ENCODE assay signal across 1 cellular context in the genomic region with DNA sequence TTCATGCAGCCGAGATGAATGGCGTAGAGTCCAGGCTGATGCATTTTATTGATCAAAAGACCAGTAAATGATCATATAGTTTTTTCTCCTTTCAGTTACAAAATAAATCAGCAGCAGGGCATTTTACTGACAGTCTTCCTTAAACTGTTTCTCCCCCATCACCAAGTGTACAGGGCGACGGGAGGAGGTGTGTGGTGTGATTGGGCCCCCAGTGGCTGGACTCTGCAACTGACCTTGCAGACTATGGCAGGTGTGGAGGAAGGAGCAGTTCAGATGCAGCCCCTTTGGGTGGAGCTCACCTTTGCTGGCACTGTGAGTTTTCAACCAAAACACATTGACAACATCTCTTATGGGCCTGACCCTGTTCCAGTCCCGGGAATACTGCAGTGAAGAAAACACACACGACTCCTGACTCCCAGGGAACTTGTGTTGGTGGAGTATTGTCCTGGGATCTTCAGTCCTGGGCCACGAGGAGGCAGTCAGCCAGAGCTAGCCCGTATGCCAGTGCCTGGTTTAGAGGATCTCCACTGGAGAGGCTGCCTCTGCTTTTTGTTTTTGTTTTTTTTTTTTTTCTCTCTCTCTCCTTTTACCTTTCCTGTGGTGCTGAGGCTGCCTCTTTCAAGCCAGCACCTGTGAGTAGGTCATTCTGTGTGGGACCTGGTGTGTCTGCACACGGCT.
TF ChIP-seq lines count a peak whose summit lies in the region.

No MANE protein-coding gene starts in this region.

TF ChIP-seq in HepG2, 621 proteins besides CTCF, POLR2A, EP300 and RAD21:
- TF ChIP-seq SRF (IDR thresholded peaks at IDR 0.05; ENCODE audit: low read depth, low read length): no peak
- TF ChIP-seq ZIK1 (CRISPR knock-in tag; IDR thresholded peaks at IDR 0.05; ENCODE audit: borderline replicate concordance, low read depth): no peak
- no peak for TF ChIP-seq EEA1 (CRISPR knock-in tag; IDR thresholded peaks at IDR 0.05; ENCODE audit: borderline replicate concordance)
- TF ChIP-seq MEF2D (CRISPR knock-in tag; IDR thresholded peaks at IDR 0.05): no peak
- peak; percentile 33; the same call in 1 of the 2 replicates for TF ChIP-seq TGIF2 (CRISPR knock-in tag; IDR thresholded peaks at IDR 0.05)
- no peak for TF ChIP-seq ZMYM4 (CRISPR knock-in tag; IDR thresholded peaks at IDR 0.05)
- TF ChIP-seq, protein P1, sequence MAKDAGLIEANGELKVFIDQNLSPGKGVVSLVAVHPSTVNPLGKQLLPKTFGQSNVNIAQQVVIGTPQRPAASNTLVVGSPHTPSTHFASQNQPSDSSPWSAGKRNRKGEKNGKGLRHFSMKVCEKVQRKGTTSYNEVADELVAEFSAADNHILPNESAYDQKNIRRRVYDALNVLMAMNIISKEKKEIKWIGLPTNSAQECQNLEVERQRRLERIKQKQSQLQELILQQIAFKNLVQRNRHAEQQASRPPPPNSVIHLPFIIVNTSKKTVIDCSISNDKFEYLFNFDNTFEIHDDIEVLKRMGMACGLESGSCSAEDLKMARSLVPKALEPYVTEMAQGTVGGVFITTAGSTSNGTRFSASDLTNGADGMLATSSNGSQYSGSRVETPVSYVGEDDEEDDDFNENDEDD (CRISPR knock-in tag; IDR thresholded peaks at IDR 0.05; ENCODE audit: borderline replicate concordance): no peak
- TF ChIP-seq, protein P2, sequence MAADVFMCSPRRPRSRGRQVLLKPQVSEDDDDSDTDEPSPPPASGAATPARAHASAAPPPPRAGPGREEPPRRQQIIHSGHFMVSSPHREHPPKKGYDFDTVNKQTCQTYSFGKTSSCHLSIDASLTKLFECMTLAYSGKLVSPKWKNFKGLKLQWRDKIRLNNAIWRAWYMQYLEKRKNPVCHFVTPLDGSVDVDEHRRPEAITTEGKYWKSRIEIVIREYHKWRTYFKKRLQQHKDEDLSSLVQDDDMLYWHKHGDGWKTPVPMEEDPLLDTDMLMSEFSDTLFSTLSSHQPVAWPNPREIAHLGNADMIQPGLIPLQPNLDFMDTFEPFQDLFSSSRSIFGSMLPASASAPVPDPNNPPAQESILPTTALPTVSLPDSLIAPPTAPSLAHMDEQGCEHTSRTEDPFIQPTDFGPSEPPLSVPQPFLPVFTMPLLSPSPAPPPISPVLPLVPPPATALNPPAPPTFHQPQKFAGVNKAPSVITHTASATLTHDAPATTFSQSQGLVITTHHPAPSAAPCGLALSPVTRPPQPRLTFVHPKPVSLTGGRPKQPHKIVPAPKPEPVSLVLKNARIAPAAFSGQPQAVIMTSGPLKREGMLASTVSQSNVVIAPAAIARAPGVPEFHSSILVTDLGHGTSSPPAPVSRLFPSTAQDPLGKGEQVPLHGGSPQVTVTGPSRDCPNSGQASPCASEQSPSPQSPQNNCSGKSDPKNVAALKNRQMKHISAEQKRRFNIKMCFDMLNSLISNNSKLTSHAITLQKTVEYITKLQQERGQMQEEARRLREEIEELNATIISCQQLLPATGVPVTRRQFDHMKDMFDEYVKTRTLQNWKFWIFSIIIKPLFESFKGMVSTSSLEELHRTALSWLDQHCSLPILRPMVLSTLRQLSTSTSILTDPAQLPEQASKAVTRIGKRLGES (CRISPR knock-in tag; IDR thresholded peaks at IDR 0.05; ENCODE audit: borderline replicate concordance): no peak
- 0 out of 2 replicates have a peak, but pooled peaks have one; percentile 37 for TF ChIP-seq ZBTB7B (CRISPR knock-in tag; IDR thresholded peaks at IDR 0.05)
- no peak for TF ChIP-seq SMAD3 (CRISPR knock-in tag; IDR thresholded peaks at IDR 0.05)
- TF ChIP-seq ZNF788 (CRISPR knock-in tag; IDR thresholded peaks at IDR 0.05; ENCODE audit: borderline replicate concordance): peak; percentile 35; the same call in 1 of the 2 replicates
- peak; percentile 16 for TF ChIP-seq ASH2L (IDR thresholded peaks at IDR 0.05; ENCODE audit: insufficient read length, low read depth, low read length)
- TF ChIP-seq THYN1 (CRISPR knock-in tag; IDR thresholded peaks at IDR 0.05; ENCODE audit: borderline replicate concordance, low read depth): no peak
- peak; percentile 56 for TF ChIP-seq STAG1 (CRISPR knock-in tag; IDR thresholded peaks at IDR 0.05)
- no peak for TF ChIP-seq ZNF292 (CRISPR knock-in tag; IDR thresholded peaks at IDR 0.05; ENCODE audit: borderline replicate concordance, low read depth)
- no peak for TF ChIP-seq IRX3 (CRISPR knock-in tag; IDR thresholded peaks at IDR 0.05; ENCODE audit: borderline replicate concordance, low read depth)
- no peak for TF ChIP-seq ZKSCAN5 (CRISPR knock-in tag; IDR thresholded peaks at IDR 0.05)
- TF ChIP-seq ZNF747 (CRISPR knock-in tag; IDR thresholded peaks at IDR 0.05; ENCODE audit: borderline replicate concordance): 0 out of 2 replicates have a peak, but pooled peaks have one; percentile 26
- TF ChIP-seq, protein P3, sequence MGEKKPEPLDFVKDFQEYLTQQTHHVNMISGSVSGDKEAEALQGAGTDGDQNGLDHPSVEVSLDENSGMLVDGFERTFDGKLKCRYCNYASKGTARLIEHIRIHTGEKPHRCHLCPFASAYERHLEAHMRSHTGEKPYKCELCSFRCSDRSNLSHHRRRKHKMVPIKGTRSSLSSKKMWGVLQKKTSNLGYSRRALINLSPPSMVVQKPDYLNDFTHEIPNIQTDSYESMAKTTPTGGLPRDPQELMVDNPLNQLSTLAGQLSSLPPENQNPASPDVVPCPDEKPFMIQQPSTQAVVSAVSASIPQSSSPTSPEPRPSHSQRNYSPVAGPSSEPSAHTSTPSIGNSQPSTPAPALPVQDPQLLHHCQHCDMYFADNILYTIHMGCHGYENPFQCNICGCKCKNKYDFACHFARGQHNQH (CRISPR knock-in tag; IDR thresholded peaks at IDR 0.05): no peak
- TF ChIP-seq TEAD3 (CRISPR knock-in tag; optimal IDR thresholded peaks at IDR 0.05; ENCODE audit: borderline replicate concordance): peak; percentile 66
- TF ChIP-seq HNRNPL (IDR thresholded peaks at IDR 0.05; ENCODE audit: low read depth, low read length): no peak
- TF ChIP-seq, protein P4, sequence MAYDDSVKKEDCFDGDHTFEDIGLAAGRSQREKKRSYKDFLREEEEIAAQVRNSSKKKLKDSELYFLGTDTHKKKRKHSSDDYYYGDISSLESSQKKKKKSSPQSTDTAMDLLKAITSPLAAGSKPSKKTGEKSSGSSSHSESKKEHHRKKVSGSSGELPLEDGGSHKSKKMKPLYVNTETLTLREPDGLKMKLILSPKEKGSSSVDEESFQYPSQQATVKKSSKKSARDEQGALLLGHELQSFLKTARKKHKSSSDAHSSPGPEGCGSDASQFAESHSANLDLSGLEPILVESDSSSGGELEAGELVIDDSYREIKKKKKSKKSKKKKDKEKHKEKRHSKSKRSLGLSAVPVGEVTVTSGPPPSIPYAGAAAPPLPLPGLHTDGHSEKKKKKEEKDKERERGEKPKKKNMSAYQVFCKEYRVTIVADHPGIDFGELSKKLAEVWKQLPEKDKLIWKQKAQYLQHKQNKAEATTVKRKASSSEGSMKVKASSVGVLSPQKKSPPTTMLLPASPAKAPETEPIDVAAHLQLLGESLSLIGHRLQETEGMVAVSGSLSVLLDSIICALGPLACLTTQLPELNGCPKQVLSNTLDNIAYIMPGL (CRISPR knock-in tag; IDR thresholded peaks at IDR 0.05; ENCODE audit: borderline replicate concordance in 1 of 2, low read depth in 1 of 2): peak in 1 of 2 experiments; percentile 68; a peak in 1 of 4 replicates
- TF ChIP-seq, protein P5, sequence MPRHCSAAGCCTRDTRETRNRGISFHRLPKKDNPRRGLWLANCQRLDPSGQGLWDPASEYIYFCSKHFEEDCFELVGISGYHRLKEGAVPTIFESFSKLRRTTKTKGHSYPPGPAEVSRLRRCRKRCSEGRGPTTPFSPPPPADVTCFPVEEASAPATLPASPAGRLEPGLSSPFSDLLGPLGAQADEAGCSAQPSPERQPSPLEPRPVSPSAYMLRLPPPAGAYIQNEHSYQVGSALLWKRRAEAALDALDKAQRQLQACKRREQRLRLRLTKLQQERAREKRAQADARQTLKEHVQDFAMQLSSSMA (CRISPR knock-in tag; IDR thresholded peaks at IDR 0.05): 0 out of 2 replicates have a peak, but pooled peaks have one; percentile 26
- peak; percentile 69 for TF ChIP-seq XRCC5 (optimal IDR thresholded peaks at IDR 0.05; ENCODE audit: low read length)
- TF ChIP-seq ZNF160 (CRISPR knock-in tag; IDR thresholded peaks at IDR 0.05): no peak
